In genomic region chr4:37686373-37687174, GRCh38 we compare ENCODE assay signal across 1 cellular context.
TF ChIP-seq lines count a peak whose summit lies in the region.

Gene RELL1 (minus strand): TSS chr4:37686376. CDS start chr4:37686287, 89 bp downstream.

TF ChIP-seq in K562, 482 proteins besides CTCF, POLR2A, EP300 and RAD21 (continued from another document and continues in another):
- TF ChIP-seq BRCA1 (IDR thresholded peaks at IDR 0.05) = no peak
- TF ChIP-seq BRCA1 (CRISPR knock-in tag; IDR thresholded peaks at IDR 0.05) = no peak
- TF ChIP-seq NR2C2 (CRISPR knock-in tag; IDR thresholded peaks at IDR 0.05) = no peak
- TF ChIP-seq NR2C2 (tag; IDR thresholded peaks at IDR 0.05) = no peak
- TF ChIP-seq TBL1XR1 (IDR thresholded peaks at IDR 0.05; ENCODE audit: low read length in 2 of 2) = no peak
- no peak for TF ChIP-seq PML (IDR thresholded peaks at IDR 0.05; ENCODE audit: low read length)
- no peak for TF ChIP-seq GATAD2A (IDR thresholded peaks at IDR 0.05)
- TF ChIP-seq KHSRP (IDR thresholded peaks at IDR 0.05) = no peak
- 0 out of 2 replicates have a peak, but pooled peaks have one; percentile 2 for TF ChIP-seq AFF4 (CRISPR knock-in tag; IDR thresholded peaks at IDR 0.05)
- TF ChIP-seq SOX6 (IDR thresholded peaks at IDR 0.05) = no peak
- no peak for TF ChIP-seq NFIX (CRISPR knock-in tag; IDR thresholded peaks at IDR 0.05; ENCODE audit: low read depth)
- TF ChIP-seq FOXK2 (conservative IDR thresholded peaks at IDR 0.05 in 1 of 2, IDR thresholded peaks at IDR 0.05 in 1 of 2; ENCODE audit: low read depth in 2 of 2) = peak in 1 of 2 experiments; percentile 32; a peak in 2 of 4 replicates
- no peak for TF ChIP-seq MYBL2 (IDR thresholded peaks at IDR 0.05; ENCODE audit: low read depth)
- TF ChIP-seq MYBL2 (CRISPR knock-in tag; IDR thresholded peaks at IDR 0.05; ENCODE audit: borderline replicate concordance) = no peak
- TF ChIP-seq PCBP1 (IDR thresholded peaks at IDR 0.05; ENCODE audit: low read depth, low read length, poor library complexity, severe bottlenecking) = no peak
- peak; percentile 94 for TF ChIP-seq RAD51 (IDR thresholded peaks at IDR 0.05; ENCODE audit: borderline replicate concordance, low read depth)
- peak; percentile 79 for TF ChIP-seq EGR1 (conservative IDR thresholded peaks at IDR 0.05)
- no peak for TF ChIP-seq IRF2 (CRISPR knock-in tag; IDR thresholded peaks at IDR 0.05)
- no peak for TF ChIP-seq SRSF3 (IDR thresholded peaks at IDR 0.05; ENCODE audit: insufficient read depth, low read length)
- peak; percentile 97 for TF ChIP-seq HDGF (IDR thresholded peaks at IDR 0.05)
- peak; percentile 75; the same call in 1 of the 2 replicates for TF ChIP-seq KAT7 (CRISPR knock-in tag; IDR thresholded peaks at IDR 0.05; ENCODE audit: borderline replicate concordance)
- TF ChIP-seq NFYB (IDR thresholded peaks at IDR 0.05; ENCODE audit: extremely low read depth, insufficient read length) = peak; percentile 10
- 0 out of 2 replicates have a peak, but pooled peaks have one; percentile 47 for TF ChIP-seq CBX1 (IDR thresholded peaks at IDR 0.05; ENCODE audit: low read depth)
- TF ChIP-seq CCNT2 (IDR thresholded peaks at IDR 0.05; ENCODE audit: borderline replicate concordance, extremely low read depth, insufficient read length, low read depth, low read length) = peak; percentile 79
- peak; percentile 44; the same call in 1 of the 2 replicates for TF ChIP-seq CREB1 (IDR thresholded peaks at IDR 0.05)
- TF ChIP-seq CREB1 (CRISPR knock-in tag; IDR thresholded peaks at IDR 0.05) = peak; percentile 57; the same call in 1 of the 2 replicates
- 0 out of 2 replicates have a peak, but pooled peaks have one; percentile 59 for TF ChIP-seq PKNOX1 (IDR thresholded peaks at IDR 0.05)
- TF ChIP-seq UBTF (IDR thresholded peaks at IDR 0.05; ENCODE audit: borderline replicate concordance in 1 of 2, low read depth in 2 of 2, low read length in 2 of 2) = no peak
- no peak for TF ChIP-seq CSDE1 (IDR thresholded peaks at IDR 0.05)
- TF ChIP-seq FOXA1 (IDR thresholded peaks at IDR 0.05; ENCODE audit: borderline replicate concordance) = no peak
- no peak for TF ChIP-seq PREB (CRISPR knock-in tag; IDR thresholded peaks at IDR 0.05)
- TF ChIP-seq RB1 (IDR thresholded peaks at IDR 0.05; ENCODE audit: low read depth) = 0 out of 2 replicates have a peak, but pooled peaks have one; percentile 16
- TF ChIP-seq BCOR (IDR thresholded peaks at IDR 0.05) = no peak
- TF ChIP-seq TAF1 (IDR thresholded peaks at IDR 0.05; ENCODE audit: control insufficient read depth, extremely low read depth, insufficient read depth, low read length, severe bottlenecking) = peak; percentile 4
- no peak for TF ChIP-seq FOXJ3 (CRISPR knock-in tag; IDR thresholded peaks at IDR 0.05)
- 0 out of 2 replicates have a peak, but pooled peaks have one; percentile 38 for TF ChIP-seq MITF (IDR thresholded peaks at IDR 0.05)
- peak; percentile 66 to 70 for TF ChIP-seq NRF1 (conservative IDR thresholded peaks at IDR 0.05 in 1 of 2, IDR thresholded peaks at IDR 0.05 in 1 of 2)
- 0 out of 2 replicates have a peak, but pooled peaks have one; percentile 42 for TF ChIP-seq ARID3B (CRISPR knock-in tag; IDR thresholded peaks at IDR 0.05; ENCODE audit: borderline replicate concordance)
- peak; percentile 93 for TF ChIP-seq USF2 (CRISPR knock-in tag; IDR thresholded peaks at IDR 0.05)
- no peak for TF ChIP-seq ZNF655 (CRISPR knock-in tag; IDR thresholded peaks at IDR 0.05)
